10 cellular contexts compared by ENCODE assay signal in genomic region chr12:113459981-113460380, GRCh38. TPM values are rescaled to one million over a fixed set of nuclear protein-coding genes. Genes with fewer than 3 reads are reported as not detected.
"Had no signal": no experiment of that assay in that cellular context is flagged by ENCODE, and none has a peak within 500 bp of the region (broad histone marks: within the 10 kb centered on the region; RNA-seq: fewer than 3 reads in every experiment).

No MANE protein-coding gene starts in this region.

- H3K4me2 ChIP-seq: GM23338, KMS-11 had no signal

- H3K27ac ChIP-seq: HL-60, KMS-11 had no signal

- ATAC-seq: GM23338, HCT116 had no signal

- H2AFZ ChIP-seq: GM23338 had no signal

- H3K9ac ChIP-seq: KMS-11 had no signal

- H3K4me3 ChIP-seq: GM23338, HAP-1 had no signal

- H3K9me3 ChIP-seq: HAP-1 had no signal

- H3K36me3 ChIP-seq: HAP-1 had no signal

- DNase-seq: H7, IMR-90, KBM-7 had no signal

- H3K4me1 ChIP-seq: HAP-1 had no signal

RNA-seq across cellular contexts. Expression of gene LHX5, which starts 11.7 kb away (rescaled TPM):
- total RNA-seq: GM23338, H4, HT1080, IMR-90 had no signal
- polyA plus RNA-seq: IMR-90 had no signal

RNA-seq across cellular contexts. Expression of gene SDSL, which starts 37.8 kb away (rescaled TPM):
- total RNA-seq: GM23338 had no signal
- polyA plus RNA-seq: GM23338 had no signal

RNA-seq across cellular contexts. Expression of gene SDS, which starts 56.3 kb away (rescaled TPM):
- total RNA-seq: GM23338, H4, IMR-90 had no signal
- polyA plus RNA-seq: IMR-90 had no signal
